Comparison of ENCODE assay signal across 10 cellular contexts in the genomic region with DNA sequence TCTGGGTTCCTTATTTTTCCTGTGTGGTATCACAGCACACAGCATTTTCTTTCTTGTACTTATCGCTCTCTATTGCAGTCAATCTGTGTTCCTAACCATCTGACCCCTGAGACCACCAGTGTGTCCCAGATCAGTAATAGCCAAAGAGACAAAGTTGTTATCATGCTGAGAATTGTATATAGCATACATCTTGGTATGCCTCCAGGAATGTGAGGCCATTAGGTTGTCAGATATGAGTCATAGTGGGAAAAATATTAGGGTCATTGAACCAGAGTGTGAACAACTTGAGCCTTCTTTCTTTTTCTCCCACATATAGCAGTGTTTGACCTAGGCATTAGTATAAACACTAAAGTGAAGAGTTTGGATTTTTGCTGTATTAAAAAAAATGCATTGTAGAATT.
A peak's percentile ranks its signal among the peaks of the same experiment; 100 is the strongest.
DNase-seq lines count a peak whose midpoint lies in the region; ATAC-seq, FAIRE-seq and TF ChIP-seq lines count a peak whose summit lies in the region.
"Had no signal": no experiment of that assay in that cellular context is flagged by ENCODE, and none has a peak within 500 bp of the region (broad histone marks: within the 10 kb centered on the region; RNA-seq: fewer than 3 reads in every experiment).

No MANE protein-coding gene starts in this region.

- peaks cover under 1% of the 10 kb centered on the region; the same call in 1 of the 2 replicates for H3K36me3 Mint-ChIP-seq in HFFc6 (ENCODE audit: low read depth)

- no peak for FAIRE-seq in urothelium cell line (lab: Jason Lieb, UNC)

- no peaks in the 10 kb centered on the region for H3K9me3 Mint-ChIP-seq in HFFc6

- no peaks in the 10 kb centered on the region for H3K27me3 Mint-ChIP-seq in HFFc6 (ENCODE audit: insufficient read depth)

- TF ChIP-seq CTCF in HFFc6 (IDR thresholded peaks at IDR 0.05) (no peak), foreskin fibroblast (IDR thresholded peaks at IDR 0.05; ENCODE audit: low read depth, low read length) (no peak)

- peak overlapping the region; percentile 51 for H3K4me3 Mint-ChIP-seq in HFFc6

- no peak overlapping the region for H3K4me3 ChIP-seq in foreskin fibroblast (ENCODE audit: low read depth in 1 of 2, low read length in 2 of 2)
- H3K4me3 ChIP-seq: HAP-1, lung, thoracic aorta had no signal

- H3K27ac Mint-ChIP-seq in HFFc6 = peak overlapping the region; percentile 33

- H3K4me1 Mint-ChIP-seq in HFFc6 (ENCODE audit: low read depth) = peaks cover 74% of the 10 kb centered on the region

- ATAC-seq in SK-N-SH treated with all-trans-retinoic acid at 6 μM for 48 hours = peak; percentile 75

- peak; percentile 47 for DNase-seq in HFFc6
- peak; percentile 59 to 78 for DNase-seq in foreskin fibroblast
- DNase-seq in urothelium cell line (ENCODE audit: low spot score) = peak; percentile 17
- DNase-seq in SIG-M5 treated with dmso at 0.1 percent for 504 hours (lab: John Stamatoyannopoulos, UW; ENCODE audit: unreplicated experiment) = no peak
- DNase-seq in activated naive CD4-positive, alpha-beta T cell treated with Interleukin-2 at 50 U/mL for 16 hours = no peak
- DNase-seq in NCI-H524 treated with DMSO at 0.1 percent for 48 hours (lab: John Stamatoyannopoulos, UW) = no peak

TF ChIP-seq in SK-N-SH treated with all-trans-retinoic acid at 6 μM for 48 hours, 23 proteins besides CTCF, POLR2A, EP300 and RAD21:
- TF ChIP-seq, protein P1, sequence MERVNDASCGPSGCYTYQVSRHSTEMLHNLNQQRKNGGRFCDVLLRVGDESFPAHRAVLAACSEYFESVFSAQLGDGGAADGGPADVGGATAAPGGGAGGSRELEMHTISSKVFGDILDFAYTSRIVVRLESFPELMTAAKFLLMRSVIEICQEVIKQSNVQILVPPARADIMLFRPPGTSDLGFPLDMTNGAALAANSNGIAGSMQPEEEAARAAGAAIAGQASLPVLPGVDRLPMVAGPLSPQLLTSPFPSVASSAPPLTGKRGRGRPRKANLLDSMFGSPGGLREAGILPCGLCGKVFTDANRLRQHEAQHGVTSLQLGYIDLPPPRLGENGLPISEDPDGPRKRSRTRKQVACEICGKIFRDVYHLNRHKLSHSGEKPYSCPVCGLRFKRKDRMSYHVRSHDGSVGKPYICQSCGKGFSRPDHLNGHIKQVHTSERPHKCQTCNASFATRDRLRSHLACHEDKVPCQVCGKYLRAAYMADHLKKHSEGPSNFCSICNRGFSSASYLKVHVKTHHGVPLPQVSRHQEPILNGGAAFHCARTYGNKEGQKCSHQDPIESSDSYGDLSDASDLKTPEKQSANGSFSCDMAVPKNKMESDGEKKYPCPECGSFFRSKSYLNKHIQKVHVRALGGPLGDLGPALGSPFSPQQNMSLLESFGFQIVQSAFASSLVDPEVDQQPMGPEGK (CRISPR knock-in tag; IDR thresholded peaks at IDR 0.05; ENCODE audit: borderline replicate concordance) = no peak
- TF ChIP-seq ZNF565 (CRISPR knock-in tag; conservative IDR thresholded peaks at IDR 0.05; ENCODE audit: low read depth) = no peak
- no peak; the same call in 1 of the 2 replicates for TF ChIP-seq TOX (CRISPR knock-in tag; IDR thresholded peaks at IDR 0.05; ENCODE audit: borderline replicate concordance)
- peak; percentile 35; the same call in 1 of the 2 replicates for TF ChIP-seq ISL1 (CRISPR knock-in tag; IDR thresholded peaks at IDR 0.05)

Comparison
In these comparisons a context has a peak if more than half of its experiments do, and no peak if none do; other contexts are left out.
1. DNase-seq: peak in HFFc6 (single experiment), foreskin fibroblast (2 of 2) and urothelium cell line (single experiment); none in SIG-M5 treated with dmso at 0.1 percent for 504 hours (single experiment), activated naive CD4-positive, alpha-beta T cell treated with Interleukin-2 at 50 U/mL for 16 hours (single experiment) and NCI-H524 treated with DMSO at 0.1 percent for 48 hours (single experiment).